Comparison of ENCODE assay signal across 18 cellular contexts in genomic region chr9:77462066-77462465, GRCh38.
"Had no signal": no experiment of that assay in that cellular context is flagged by ENCODE, and none has a peak within 500 bp of the region (broad histone marks: within the 10 kb centered on the region; RNA-seq: fewer than 3 reads in every experiment).

No MANE protein-coding gene starts in this region.

- DNase-seq: effector memory CD8-positive, alpha-beta T cell; esophagus squamous epithelium; foreskin fibroblast; head of caudate nucleus; kidney glomerular epithelial cell; mesendoderm; naive thymus-derived CD4-positive, alpha-beta T cell; occipital lobe; pancreas; right cardiac atrium; stimulated activated CD4-positive, alpha-beta T cell treated with anti-CD3 and anti-CD28 coated beads, Interleukin-2, amount 100 ng/mL, for 48 hours; stimulated activated naive CD4-positive, alpha-beta T cell treated with Interleukin-2 at 50 U/mL for 16 hours; trophoblast cell had no signal

- H3K4me2 ChIP-seq: hepatocyte, smooth muscle cell had no signal

- H3K4me3 Mint-ChIP-seq: dendritic cell treated with granulocyte-macrophage colony-stimulating factor and Interleukin-4, amounts not matched to agents 40 ng/mL and 50 ng/mL, for 4 days; effector memory CD8-positive, alpha-beta T cell; naive thymus-derived CD4-positive, alpha-beta T cell had no signal

- H3K4me1 ChIP-seq: pancreas had no signal

- H3K36me3 Mint-ChIP-seq: naive thymus-derived CD4-positive, alpha-beta T cell had no signal

- H3K9me3 Mint-ChIP-seq: dendritic cell treated with granulocyte-macrophage colony-stimulating factor and Interleukin-4, amounts not matched to agents 40 ng/mL and 50 ng/mL, for 4 days; effector memory CD8-positive, alpha-beta T cell; naive thymus-derived CD4-positive, alpha-beta T cell had no signal

- H3K27me3 ChIP-seq: esophagus squamous epithelium, hepatocyte, pancreas had no signal

- H3K79me2 ChIP-seq: hepatocyte had no signal

- H3K27ac ChIP-seq: esophagus squamous epithelium, hepatocyte, pancreas had no signal

- H3K9me3 ChIP-seq: esophagus squamous epithelium, pancreas had no signal

- H3K4me3 ChIP-seq: esophagus squamous epithelium, hepatocyte, pancreas, smooth muscle cell had no signal

- H3K27ac Mint-ChIP-seq: dendritic cell treated with granulocyte-macrophage colony-stimulating factor and Interleukin-4, amounts not matched to agents 40 ng/mL and 50 ng/mL, for 4 days; effector memory CD8-positive, alpha-beta T cell; naive thymus-derived CD4-positive, alpha-beta T cell; progenitor cell of endocrine pancreas had no signal

- H3K36me3 ChIP-seq: esophagus squamous epithelium, pancreas had no signal

- FAIRE-seq: colon, pancreas had no signal

- ATAC-seq: effector memory CD8-positive, alpha-beta T cell; naive thymus-derived CD4-positive, alpha-beta T cell; pancreas; right cardiac atrium had no signal

- H2AFZ ChIP-seq: hepatocyte had no signal
